ENCODE assay signal across 12 cellular contexts in the genomic region with DNA sequence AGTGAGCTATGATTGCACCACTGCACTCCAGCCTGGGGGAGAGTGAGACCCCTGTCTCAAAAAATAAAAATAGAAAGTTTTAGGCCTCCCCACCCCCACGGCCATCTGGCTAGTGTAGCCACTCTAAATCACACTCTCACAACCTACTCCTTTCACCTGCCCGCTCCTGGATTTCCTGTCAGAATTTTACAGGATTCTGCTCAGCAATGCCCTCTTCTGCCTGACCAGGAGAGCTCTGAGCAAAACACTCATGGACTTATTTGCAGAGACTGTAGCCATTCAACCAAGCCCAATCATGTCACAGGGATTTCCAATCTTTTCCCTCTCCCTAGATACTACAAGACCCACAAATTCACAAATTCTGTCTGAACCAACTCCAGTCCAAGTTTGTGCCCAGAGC.
A peak's percentile ranks its signal among the peaks of the same experiment; 100 is the strongest.
DNase-seq lines count a peak whose midpoint lies in the region; ATAC-seq and TF ChIP-seq lines count a peak whose summit lies in the region.
"Had no signal": no experiment of that assay in that cellular context is flagged by ENCODE, and none has a peak within 500 bp of the region (broad histone marks: within the 10 kb centered on the region; RNA-seq: fewer than 3 reads in every experiment).

No MANE protein-coding gene starts in this region.

- H2BK20ac ChIP-seq in H9 (ENCODE audit: low read depth, low read length, poor library complexity, severe bottlenecking) = no peak overlapping the region

- no peak overlapping the region for H3K9ac ChIP-seq in H9 (ENCODE audit: extremely low read depth, insufficient read length, low read length)
- H3K9ac ChIP-seq: GM23248 had no signal

- H2AK5ac ChIP-seq in H9 (ENCODE audit: insufficient read length, low read length) = no peak overlapping the region

- no peaks in the 10 kb centered on the region for H4K20me1 ChIP-seq in H9 (ENCODE audit: control insufficient read depth, insufficient read depth, insufficient read length)

- H2BK15ac ChIP-seq in H9 (ENCODE audit: low read depth, low read length) = no peak overlapping the region

- no peak overlapping the region for H4K5ac ChIP-seq in H9 (ENCODE audit: insufficient read length, low read depth, low read length)

- DNase-seq in A172 (ENCODE audit: low spot score) (peak; percentile 33), H9 (no peak), body of pancreas (peak; percentile 30 to 58 (median 48)), iPS-NIHi11 (ENCODE audit: low spot score) (peak; percentile 49), suprapubic skin (ENCODE audit: low spot score in 2 of 2) (no peak), NCI-H2227 treated with DMSO at 0.1 percent for 48 hours (lab: John Stamatoyannopoulos, UW) (no peak)
- DNase-seq in stimulated activated CD4-positive, alpha-beta T cell treated with anti-CD3 and anti-CD28 coated beads, Interleukin-1b, Interleukin-23, amount 100 ng/mL, for 48 hours = no peak
- DNase-seq: activated CD4-positive, alpha-beta T cell treated with anti-CD3 and anti-CD28 coated beads, Interleukin-2, amount 10 ng/mL, durations not matched to agents 7 days and 5 days; amniotic stem cell; COR-L47; GM23248 had no signal

- TF ChIP-seq CTCF in H9 (conservative IDR thresholded peaks at IDR 0.05) (peak; percentile 41; the same call in 2 of the 3 replicates), body of pancreas (IDR thresholded peaks at IDR 0.05) (peak in 6 of 7 experiments; percentile 16 to 61 (median 52)), suprapubic skin (IDR thresholded peaks at IDR 0.05) (no peak)

- no peak overlapping the region for H3K4me2 ChIP-seq in H9 (ENCODE audit: insufficient read depth, insufficient read length, low read length)

- H3K14ac ChIP-seq in H9 (ENCODE audit: insufficient read depth, low read length) = no peak overlapping the region

- intact Hi-C loops in body of pancreas (cut with DNase I) = no loop called here

- TF ChIP-seq POLR2A in body of pancreas (IDR thresholded peaks at IDR 0.05) (no peak), suprapubic skin (IDR thresholded peaks at IDR 0.05) (no peak)

- H3K23ac ChIP-seq in H9 (ENCODE audit: insufficient read length, low read depth, low read length) = no peak overlapping the region

- no peak for TF ChIP-seq EP300 in suprapubic skin (IDR thresholded peaks at IDR 0.05)

- no peaks in the 10 kb centered on the region; the same call in 1 of the 2 replicates for H3K27me3 ChIP-seq in H9 (ENCODE audit: insufficient read depth, low read length)
- no peaks in the 10 kb centered on the region for H3K27me3 ChIP-seq in body of pancreas
- H3K27me3 ChIP-seq in suprapubic skin = no peaks in the 10 kb centered on the region

- no peaks in the 10 kb centered on the region for H3K9me3 ChIP-seq in H9 (ENCODE audit: control insufficient read depth, low read depth, low read length)
- no peaks in the 10 kb centered on the region for H3K9me3 ChIP-seq in body of pancreas
- no peaks in the 10 kb centered on the region for H3K9me3 ChIP-seq in suprapubic skin

- peak overlapping the region in 1 of 3 experiments; percentile 17; a peak in 2 of 7 replicates for H3K27ac Mint-ChIP-seq in H9
- no peak overlapping the region for H3K27ac Mint-ChIP-seq in stimulated activated memory B cell treated with anti-CD40 and anti-IgM and Interleukin-4, amounts not matched to agents 10 μg/mL and 1 μg/mL and 100 μg/mL, for 72 hours
- H3K27ac Mint-ChIP-seq: activated CD4-positive, alpha-beta T cell treated with anti-CD3 and anti-CD28 coated beads, Interleukin-2, amount 10 ng/mL, durations not matched to agents 7 days and 5 days had no signal

- no peak overlapping the region for H3K56ac ChIP-seq in H9 (ENCODE audit: insufficient read length, low read depth, low read length)

- no peak overlapping the region for H3T11ph ChIP-seq in H9 (ENCODE audit: low read length)

- H3K79me1 ChIP-seq in H9 (ENCODE audit: insufficient read depth, low read depth, low read length, poor library complexity, severe bottlenecking) = no peaks in the 10 kb centered on the region

- ATAC-seq in body of pancreas = peak; percentile 87
- ATAC-seq in stimulated activated memory B cell treated with anti-CD40 and anti-IgM and Interleukin-4, amounts not matched to agents 10 μg/mL and 1 μg/mL and 100 μg/mL, for 72 hours = no peak

- no peak overlapping the region for H4K91ac ChIP-seq in H9 (ENCODE audit: insufficient read length, low read depth, low read length)

- no peak overlapping the region for H3K4me3 Mint-ChIP-seq in H9
- H3K4me3 Mint-ChIP-seq in stimulated activated memory B cell treated with anti-CD40 and anti-IgM and Interleukin-4, amounts not matched to agents 10 μg/mL and 1 μg/mL and 100 μg/mL, for 72 hours = no peak overlapping the region
- H3K4me3 Mint-ChIP-seq: activated CD4-positive, alpha-beta T cell treated with anti-CD3 and anti-CD28 coated beads, Interleukin-2, amount 10 ng/mL, durations not matched to agents 7 days and 5 days had no signal

- H3K36me3 Mint-ChIP-seq in H9 (ENCODE audit: insufficient read depth in 1 of 3, low read depth in 3 of 3) = no peaks in the 10 kb centered on the region
- H3K36me3 Mint-ChIP-seq in stimulated activated memory B cell treated with anti-CD40 and anti-IgM and Interleukin-4, amounts not matched to agents 10 μg/mL and 1 μg/mL and 100 μg/mL, for 72 hours = no peaks in the 10 kb centered on the region

- no peak overlapping the region for H3K4ac ChIP-seq in H9 (ENCODE audit: low read depth, low read length)

- H3K18ac ChIP-seq in H9 (ENCODE audit: insufficient read length, low read depth, low read length) = no peak overlapping the region

- no peak overlapping the region for H3K27ac ChIP-seq in H9 (ENCODE audit: insufficient read length, low read depth, low read length)
- H3K27ac ChIP-seq in body of pancreas = no peak overlapping the region
- no peak overlapping the region for H3K27ac ChIP-seq in suprapubic skin
- H3K27ac ChIP-seq: GM23248 had no signal

- H3K79me2 ChIP-seq in H9 (ENCODE audit: insufficient read depth, low read length) = no peaks in the 10 kb centered on the region

- H3K9me3 Mint-ChIP-seq in H9 = no peaks in the 10 kb centered on the region
- no peaks in the 10 kb centered on the region for H3K9me3 Mint-ChIP-seq in stimulated activated memory B cell treated with anti-CD40 and anti-IgM and Interleukin-4, amounts not matched to agents 10 μg/mL and 1 μg/mL and 100 μg/mL, for 72 hours
- H3K9me3 Mint-ChIP-seq: activated CD4-positive, alpha-beta T cell treated with anti-CD3 and anti-CD28 coated beads, Interleukin-2, amount 10 ng/mL, durations not matched to agents 7 days and 5 days had no signal

- H2BK120ac ChIP-seq in H9 (ENCODE audit: low read depth, low read length, poor library complexity, severe bottlenecking) = no peak overlapping the region

- H3K36me3 ChIP-seq in body of pancreas (replicated peaks in 1 of 2; ENCODE audit: insufficient read depth in 1 of 2, low read depth in 2 of 2) (no peaks in the 10 kb centered on the region), suprapubic skin (no peaks in the 10 kb centered on the region)

- no peaks in the 10 kb centered on the region; the same call in 1 of the 2 replicates for H3K27me3 Mint-ChIP-seq in H9 (ENCODE audit: low read depth)
- no peaks in the 10 kb centered on the region for H3K27me3 Mint-ChIP-seq in stimulated activated memory B cell treated with anti-CD40 and anti-IgM and Interleukin-4, amounts not matched to agents 10 μg/mL and 1 μg/mL and 100 μg/mL, for 72 hours
- H3K27me3 Mint-ChIP-seq: activated CD4-positive, alpha-beta T cell treated with anti-CD3 and anti-CD28 coated beads, Interleukin-2, amount 10 ng/mL, durations not matched to agents 7 days and 5 days had no signal

- no peak overlapping the region for H2BK12ac ChIP-seq in H9 (ENCODE audit: insufficient read length, low read depth, low read length)

- no CpG with 5 or more reads among the region's 2 CpGs for WGBS in H9 (ENCODE audit: extremely low coverage, insufficient read length, low lambda C conversion rate)
- WGBS in body of pancreas, 2 donors = 25 to 32% methylated on average over 2 of the region's 2 CpGs
- WGBS in suprapubic skin = 54% methylated on average over 2 of the region's 2 CpGs

- H2BK5ac ChIP-seq in H9 (ENCODE audit: insufficient read length, low read length) = no peak overlapping the region

- no peak overlapping the region for H4K8ac ChIP-seq in H9 (replicated peaks; ENCODE audit: insufficient read length, low read depth, low read length)

- no peaks in the 10 kb centered on the region for H3K23me2 ChIP-seq in H9 (ENCODE audit: insufficient read length, low read depth, low read length, poor library complexity, severe bottlenecking)

- H3K4me1 Mint-ChIP-seq in H9 = peaks cover 5 to 6% of the 10 kb centered on the region in 2 experiments; a peak in 3 of 4 replicates
- H3K4me1 Mint-ChIP-seq in stimulated activated memory B cell treated with anti-CD40 and anti-IgM and Interleukin-4, amounts not matched to agents 10 μg/mL and 1 μg/mL and 100 μg/mL, for 72 hours = peaks cover 6% of the 10 kb centered on the region
- H3K4me1 Mint-ChIP-seq: activated CD4-positive, alpha-beta T cell treated with anti-CD3 and anti-CD28 coated beads, Interleukin-2, amount 10 ng/mL, durations not matched to agents 7 days and 5 days had no signal

- H3K4me3 ChIP-seq in body of pancreas (no peak overlapping the region), suprapubic skin (no peak overlapping the region)
- H3K4me3 ChIP-seq: GM23248 had no signal

- no peak overlapping the region for H2AFZ ChIP-seq in H9 (ENCODE audit: low read length)
- H2AFZ ChIP-seq: GM23248 had no signal

- no peaks in the 10 kb centered on the region for H3K4me1 ChIP-seq in H9 (ENCODE audit: insufficient read depth, low read length)
- H3K4me1 ChIP-seq in body of pancreas = no peaks in the 10 kb centered on the region
- H3K4me1 ChIP-seq in suprapubic skin = no peaks in the 10 kb centered on the region

Comparison
In these comparisons a context has a peak if more than half of its experiments do, and no peak if none do; other contexts are left out.
1. DNase-seq: peak in A172 (single experiment), body of pancreas (4 of 4) and iPS-NIHi11 (single experiment); none in H9 (single experiment), stimulated activated CD4-positive, alpha-beta T cell treated with anti-CD3 and anti-CD28 coated beads, Interleukin-1b, Interleukin-23, amount 100 ng/mL, for 48 hours (single experiment), suprapubic skin (0 of 2) and NCI-H2227 treated with DMSO at 0.1 percent for 48 hours (single experiment).
2. CTCF ChIP-seq: peak in H9 (single experiment) and body of pancreas (6 of 7); none in suprapubic skin (0 of 2).